1 cellular context compared by ENCODE assay signal in genomic region chr4:16026155-16026761, GRCh38.
TF ChIP-seq lines count a peak whose summit lies in the region.

No MANE protein-coding gene starts in this region.

TF ChIP-seq in GM23338, 12 proteins besides CTCF, POLR2A, EP300 and RAD21 (continued from another document):
- TF ChIP-seq REST (IDR thresholded peaks at IDR 0.05; ENCODE audit: unreplicated experiment) (no peak), ZNF114 (CRISPR knock-in tag; IDR thresholded peaks at IDR 0.05) (no peak), CREB1 (CRISPR knock-in tag; IDR thresholded peaks at IDR 0.05; ENCODE audit: low read depth) (no peak), STAT1 (IDR thresholded peaks at IDR 0.05; ENCODE audit: unreplicated experiment) (no peak), POLR2AphosphoS5 (IDR thresholded peaks at IDR 0.05; ENCODE audit: low read depth) (no peak), JUNB (IDR thresholded peaks at IDR 0.05; ENCODE audit: unreplicated experiment) (no peak)
